19 cellular contexts compared by ENCODE assay signal in genomic region chr10:74282853-74283205, GRCh38.
DNase-seq lines count a peak whose midpoint lies in the region; ATAC-seq, FAIRE-seq and TF ChIP-seq lines count a peak whose summit lies in the region.
"Had no signal": no experiment of that assay in that cellular context is flagged by ENCODE, and none has a peak within 500 bp of the region (broad histone marks: within the 10 kb centered on the region; RNA-seq: fewer than 3 reads in every experiment).

No MANE protein-coding gene starts in this region.

- FAIRE-seq in bronchial epithelial cell (lab: Jason Lieb, UNC) (no peak), GM19239 (lab: Jason Lieb, UNC) (no peak)
- FAIRE-seq: frontal cortex, GM12891 had no signal

- peaks cover 12% of the 10 kb centered on the region for H3K36me3 Mint-ChIP-seq in CD4-positive, CD25-positive, alpha-beta regulatory T cell
- H3K36me3 Mint-ChIP-seq in immature natural killer cell = no peaks in the 10 kb centered on the region

- H3K27me3 ChIP-seq in CD4-positive, CD25-positive, alpha-beta regulatory T cell (ENCODE audit: control insufficient read depth, insufficient read depth, low read length) = no peaks in the 10 kb centered on the region
- H3K27me3 ChIP-seq in bronchial epithelial cell (ENCODE audit: control insufficient read depth, insufficient read depth, low read length) = no peaks in the 10 kb centered on the region
- H3K27me3 ChIP-seq in foreskin keratinocyte = no peaks in the 10 kb centered on the region
- H3K27me3 ChIP-seq: MG63, ovary, sigmoid colon had no signal

- H3K27ac Mint-ChIP-seq in CD4-positive, CD25-positive, alpha-beta regulatory T cell = peak overlapping the region in 1 of 3 donors; percentile 66
- no peak overlapping the region for H3K27ac Mint-ChIP-seq in immature natural killer cell

- no peaks in the 10 kb centered on the region for H3K27me3 Mint-ChIP-seq in CD4-positive, CD25-positive, alpha-beta regulatory T cell
- no peaks in the 10 kb centered on the region for H3K27me3 Mint-ChIP-seq in immature natural killer cell (ENCODE audit: low read depth in 3 of 3)

- H3K4me1 Mint-ChIP-seq in CD4-positive, CD25-positive, alpha-beta regulatory T cell = peaks cover 16 to 29% (median 19%) of the 10 kb centered on the region in 4 donors
- H3K4me1 Mint-ChIP-seq in immature natural killer cell = peaks cover 0 to 4% of the 10 kb centered on the region in 2 donors

- no peaks in the 10 kb centered on the region for H3K4me1 ChIP-seq in CD4-positive, CD25-positive, alpha-beta regulatory T cell (ENCODE audit: control insufficient read depth, insufficient read depth, low read length, poor library complexity, severe bottlenecking)
- H3K4me1 ChIP-seq in foreskin keratinocyte = peaks cover 27% of the 10 kb centered on the region
- H3K4me1 ChIP-seq: sigmoid colon had no signal

- peaks cover 4 to 7% of the 10 kb centered on the region in 2 experiments for H3K9me3 ChIP-seq in CD4-positive, CD25-positive, alpha-beta regulatory T cell (ENCODE audit: control insufficient read depth in 2 of 2, low read length in 2 of 2)
- H3K9me3 ChIP-seq: ovary, sigmoid colon had no signal

- peaks cover 0 to 9% (median 0%) of the 10 kb centered on the region in 7 donors for H3K9me3 Mint-ChIP-seq in CD4-positive, CD25-positive, alpha-beta regulatory T cell
- no peaks in the 10 kb centered on the region for H3K9me3 Mint-ChIP-seq in immature natural killer cell

- H3K36me3 ChIP-seq in CD4-positive, CD25-positive, alpha-beta regulatory T cell (ENCODE audit: control insufficient read depth, insufficient read depth, low read length) = no peaks in the 10 kb centered on the region
- no peaks in the 10 kb centered on the region for H3K36me3 ChIP-seq in bronchial epithelial cell (ENCODE audit: control insufficient read depth, insufficient read depth, low read length)
- H3K36me3 ChIP-seq: MG63, ovary, sigmoid colon had no signal

- TF ChIP-seq CTCF in bronchial epithelial cell (IDR thresholded peaks at IDR 0.05; ENCODE audit: insufficient read depth, low read length, severe bottlenecking) (no peak), foreskin keratinocyte (conservative IDR thresholded peaks at IDR 0.05) (no peak)

- peak overlapping the region in 2 of 4 donors; percentile 11 to 12 for H3K4me3 Mint-ChIP-seq in CD4-positive, CD25-positive, alpha-beta regulatory T cell
- no peak overlapping the region for H3K4me3 Mint-ChIP-seq in immature natural killer cell

- no peak overlapping the region for H3K27ac ChIP-seq in CD4-positive, CD25-positive, alpha-beta regulatory T cell (ENCODE audit: insufficient read depth, low read length, poor library complexity, severe bottlenecking)
- peak overlapping the region; percentile 31 for H3K27ac ChIP-seq in foreskin keratinocyte
- H3K27ac ChIP-seq: ovary, sigmoid colon had no signal

- ATAC-seq in CD4-positive, CD25-positive, alpha-beta regulatory T cell (ENCODE audit: low read depth in 2 of 2) = no peak
- ATAC-seq in foreskin keratinocyte = peak; percentile 66
- no peak for ATAC-seq in SK-N-SH treated with all-trans-retinoic acid at 6 μM for 48 hours
- ATAC-seq: activated CD4-positive, CD25-positive, alpha-beta regulatory T cell treated with anti-CD3 and anti-CD28 coated beads, Interleukin-2, amount 50 U/mL, for 24 hours had no signal

- DNase-seq in CD4-positive, CD25-positive, alpha-beta regulatory T cell = no peak
- peak; percentile 29 for DNase-seq in M059J (ENCODE audit: low read depth)
- DNase-seq in bronchial epithelial cell (ENCODE audit: low read depth) = peak; percentile 84
- DNase-seq in foreskin keratinocyte = peak; percentile 61 to 77
- DNase-seq in occipital lobe (lab: John Stamatoyannopoulos, UW) = no peak
- DNase-seq in immature natural killer cell = no peak
- no peak for DNase-seq in GM19239 (ENCODE audit: insufficient read length, low spot score)
- DNase-seq: activated naive CD4-positive, alpha-beta T cell treated with Interleukin-2 at 50 U/mL for 16 hours; effector CD4-positive, alpha-beta T cell; MG63; NCI-H1694 treated with DMSO at 0.1 percent for 48 hours; ovary; sigmoid colon; stimulated activated CD4-positive, alpha-beta T cell treated with anti-CD3 and anti-CD28 coated beads, Interleukin-2, amount 100 ng/mL, for 48 hours; substantia nigra had no signal

- peak overlapping the region; percentile 0 for H3K4me3 ChIP-seq in CD4-positive, CD25-positive, alpha-beta regulatory T cell (ENCODE audit: low read depth, low read length)
- no peak overlapping the region for H3K4me3 ChIP-seq in bronchial epithelial cell (ENCODE audit: low read depth, low read length)
- H3K4me3 ChIP-seq: MG63, ovary, sigmoid colon had no signal

TF ChIP-seq in SK-N-SH treated with all-trans-retinoic acid at 6 μM for 48 hours, 23 proteins besides CTCF, POLR2A, EP300 and RAD21:
- TF ChIP-seq ESRRG (CRISPR knock-in tag; IDR thresholded peaks at IDR 0.05) = no peak
- TF ChIP-seq BACH2 (CRISPR knock-in tag; IDR thresholded peaks at IDR 0.05; ENCODE audit: borderline replicate concordance) = no peak
- TF ChIP-seq ZFP30 (CRISPR knock-in tag; IDR thresholded peaks at IDR 0.05) = no peak
- no peak for TF ChIP-seq PPARA (CRISPR knock-in tag; IDR thresholded peaks at IDR 0.05; ENCODE audit: borderline replicate concordance)
- TF ChIP-seq ZFP3 (CRISPR knock-in tag; IDR thresholded peaks at IDR 0.05) = no peak
- no peak for TF ChIP-seq TCF4 (CRISPR knock-in tag; IDR thresholded peaks at IDR 0.05; ENCODE audit: borderline replicate concordance)
- TF ChIP-seq ISL1 (CRISPR knock-in tag; IDR thresholded peaks at IDR 0.05) = no peak
- TF ChIP-seq, protein P1, sequence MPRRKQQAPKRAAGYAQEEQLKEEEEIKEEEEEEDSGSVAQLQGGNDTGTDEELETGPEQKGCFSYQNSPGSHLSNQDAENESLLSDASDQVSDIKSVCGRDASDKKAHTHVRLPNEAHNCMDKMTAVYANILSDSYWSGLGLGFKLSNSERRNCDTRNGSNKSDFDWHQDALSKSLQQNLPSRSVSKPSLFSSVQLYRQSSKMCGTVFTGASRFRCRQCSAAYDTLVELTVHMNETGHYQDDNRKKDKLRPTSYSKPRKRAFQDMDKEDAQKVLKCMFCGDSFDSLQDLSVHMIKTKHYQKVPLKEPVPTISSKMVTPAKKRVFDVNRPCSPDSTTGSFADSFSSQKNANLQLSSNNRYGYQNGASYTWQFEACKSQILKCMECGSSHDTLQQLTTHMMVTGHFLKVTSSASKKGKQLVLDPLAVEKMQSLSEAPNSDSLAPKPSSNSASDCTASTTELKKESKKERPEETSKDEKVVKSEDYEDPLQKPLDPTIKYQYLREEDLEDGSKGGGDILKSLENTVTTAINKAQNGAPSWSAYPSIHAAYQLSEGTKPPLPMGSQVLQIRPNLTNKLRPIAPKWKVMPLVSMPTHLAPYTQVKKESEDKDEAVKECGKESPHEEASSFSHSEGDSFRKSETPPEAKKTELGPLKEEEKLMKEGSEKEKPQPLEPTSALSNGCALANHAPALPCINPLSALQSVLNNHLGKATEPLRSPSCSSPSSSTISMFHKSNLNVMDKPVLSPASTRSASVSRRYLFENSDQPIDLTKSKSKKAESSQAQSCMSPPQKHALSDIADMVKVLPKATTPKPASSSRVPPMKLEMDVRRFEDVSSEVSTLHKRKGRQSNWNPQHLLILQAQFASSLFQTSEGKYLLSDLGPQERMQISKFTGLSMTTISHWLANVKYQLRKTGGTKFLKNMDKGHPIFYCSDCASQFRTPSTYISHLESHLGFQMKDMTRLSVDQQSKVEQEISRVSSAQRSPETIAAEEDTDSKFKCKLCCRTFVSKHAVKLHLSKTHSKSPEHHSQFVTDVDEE (CRISPR knock-in tag; IDR thresholded peaks at IDR 0.05) = no peak
- TF ChIP-seq SNAI2 (CRISPR knock-in tag; IDR thresholded peaks at IDR 0.05) = no peak
- TF ChIP-seq ARNTL (CRISPR knock-in tag; IDR thresholded peaks at IDR 0.05; ENCODE audit: borderline replicate concordance, low read depth) = no peak
TF ChIP-seq in SK-N-SH treated with all-trans-retinoic acid at 6 μM for 48 hours: peak in this region for 0.

Comparison
In these comparisons a context has a peak if more than half of its experiments do, and no peak if none do; other contexts are left out.
1. DNase-seq: peak in M059J (single experiment), bronchial epithelial cell (single experiment) and foreskin keratinocyte (2 of 2); none in CD4-positive, CD25-positive, alpha-beta regulatory T cell (0 of 3), occipital lobe (single experiment), immature natural killer cell (0 of 3) and GM19239 (single experiment).